Comparison of ENCODE assay signal across 8 cellular contexts in genomic region chr13:29850213-29850898, GRCh38. TPM values are rescaled to one million over a fixed set of nuclear protein-coding genes. Genes with fewer than 3 reads are reported as not detected.
A peak's percentile ranks its signal among the peaks of the same experiment; 100 is the strongest.
DNase-seq lines count a peak whose midpoint lies in the region; ATAC-seq and TF ChIP-seq lines count a peak whose summit lies in the region.

UBL3 (minus strand) TSS chr13:29850617; CDS start chr13:29849538, 1,079 bp downstream.

- ATAC-seq in GM18505 (IDR thresholded peaks at IDR 0.05; ENCODE audit: unreplicated experiment), result peak; percentile 84
- peak; percentile 94 for ATAC-seq in HG02970 (IDR thresholded peaks at IDR 0.05; ENCODE audit: low FRiP score, unreplicated experiment)
- ATAC-seq in right cardiac atrium, result peak; percentile 98
- peak; percentile 95 to 98 (median 97) for ATAC-seq in psoas muscle

- H3K27me3 ChIP-seq in right cardiac atrium (ENCODE audit: control insufficient read depth, insufficient read depth), result no peaks in the 10 kb centered on the region
- H3K27me3 ChIP-seq in psoas muscle (ENCODE audit: insufficient read depth in 3 of 3, low read length in 2 of 3), result no peaks in the 10 kb centered on the region

- under 1% methylated on average over 64 of the region's 64 CpGs for WGBS in right cardiac atrium
- 1% methylated on average over 40 to 64 of the region's 64 CpGs for WGBS in psoas muscle, 3 donors
- under 1% methylated on average over 64 of the region's 64 CpGs for WGBS in urinary bladder

- H3K9me3 ChIP-seq in right cardiac atrium (ENCODE audit: control insufficient read depth, low read length), result no peaks in the 10 kb centered on the region
- no peaks in the 10 kb centered on the region for H3K9me3 ChIP-seq in psoas muscle

- H3K36me3 ChIP-seq in psoas muscle (ENCODE audit: insufficient read depth in 1 of 2, low read depth in 1 of 2) (no peaks in the 10 kb centered on the region), urinary bladder (ENCODE audit: insufficient read depth) (no peaks in the 10 kb centered on the region)

- H3K4me3 ChIP-seq in right cardiac atrium (ENCODE audit: low read length) (peak within 1 kb of the TSS; percentile 88), psoas muscle (peak within 1 kb of the TSS; percentile 92), urinary bladder (ENCODE audit: low read depth, low read length) (peak within 1 kb of the TSS; percentile 76)

- DNase-seq in NCI-H1930 (lab: John Stamatoyannopoulos, UW), result peak; percentile 96 to 99
- DNase-seq in anterior cingulate cortex (lab: John Stamatoyannopoulos, UW), result peak; percentile 69 to 98 (median 95)
- DNase-seq in right cardiac atrium, result peak; percentile 97 to 98 (median 98)
- DNase-seq in psoas muscle, result peak; percentile 96 to 98

- intact Hi-C loops in T-helper 2 cell treated with Interferon-gamma antibody and Interleukin-4, amounts not matched to agents 100 ng/mL and 5 ng/mL, for 36 hours (cut with micrococcal nuclease), result loop anchor here (1.0 to 5.0 kb wide), 7 partner anchors 85 to 766 kb away; partner anchors contain the start of genes HMGB1, KATNAL1, SLC7A1 and USPL1
- intact Hi-C loops in right cardiac atrium (cut with DNase I) (loop anchor here in 1 of 4 donors (10.0 kb wide), 1 partner anchor 264 kb away; no protein-coding TSS in a partner anchor), psoas muscle (cut with DNase I) (loop anchor here (2.0 to 10.0 kb wide), 4 partner anchors 72 to 346 kb away; no protein-coding TSS in a partner anchor)

- H3K4me1 ChIP-seq in right cardiac atrium (ENCODE audit: control insufficient read depth, insufficient read depth, low read length), result no peaks in the 10 kb centered on the region
- peaks cover 27% of the 10 kb centered on the region for H3K4me1 ChIP-seq in psoas muscle
- H3K4me1 ChIP-seq in urinary bladder (ENCODE audit: insufficient read depth), result no peaks in the 10 kb centered on the region

- H3K27ac ChIP-seq in right cardiac atrium (ENCODE audit: low read length) (peak within 1 kb of the TSS; percentile 98), psoas muscle (peak within 1 kb of the TSS; percentile 99), urinary bladder (ENCODE audit: low read depth) (peak within 1 kb of the TSS; percentile 98)

- TF ChIP-seq POLR2A in GM18505 (IDR thresholded peaks at IDR 0.05; ENCODE audit: borderline replicate concordance, extremely low read depth, insufficient read depth, insufficient read length), result peak; percentile 80

- no peak for TF ChIP-seq CTCF in psoas muscle (IDR thresholded peaks at IDR 0.05)

RNA-seq across cellular contexts. Expression of gene UBL3, which starts in this region (rescaled TPM):
- total RNA-seq in T-helper 2 cell treated with Interferon-gamma antibody and Interleukin-4, amounts not matched to agents 100 ng/mL and 5 ng/mL, for 36 hours, result 10.8 and 11.3 TPM in 2 replicates
- total RNA-seq in right cardiac atrium (10 to 100 TPM; 23.5 to 25.8 (median 24.9) TPM), psoas muscle (10 to 100 TPM; 20.7 to 26.2 (median 24.5) TPM), urinary bladder (44.1 TPM)
- polyA plus RNA-seq in right cardiac atrium (15.8 TPM), psoas muscle (10 to 100 TPM; 15.7 to 43.8 (median 16.9) TPM), urinary bladder (27.9 TPM)

Comparison
In these comparisons a context has a peak if more than half of its experiments do, and no peak if none do; other contexts are left out.
1. Peak in every context shown above with its lines: DNase-seq, ATAC-seq, H3K4me3 ChIP-seq and H3K27ac ChIP-seq.